27 cellular contexts compared by ENCODE assay signal in the genomic region with DNA sequence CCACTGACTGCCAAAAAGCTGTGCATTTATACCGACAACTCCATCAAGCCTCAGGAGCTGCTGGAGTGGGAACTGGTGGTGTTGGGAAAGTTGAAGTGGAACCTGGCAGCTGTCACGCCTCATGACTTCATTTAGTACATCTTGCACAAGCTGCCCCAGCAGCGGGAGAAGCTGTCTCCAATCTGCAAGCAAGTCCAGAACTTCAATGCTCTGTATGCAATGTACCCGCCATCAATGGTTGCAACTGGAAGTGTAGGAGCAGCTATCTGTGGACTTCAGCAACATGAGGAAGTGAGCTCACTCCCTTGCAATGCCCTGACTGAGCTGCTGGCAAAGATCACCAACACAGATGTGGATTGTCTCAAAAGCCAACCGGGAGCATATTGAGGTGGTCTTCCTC. TPM values are rescaled to one million over a fixed set of nuclear protein-coding genes. Genes with fewer than 3 reads are reported as not detected.
A peak's percentile ranks its signal among the peaks of the same experiment; 100 is the strongest.
DNase-seq lines count a peak whose midpoint lies in the region; ATAC-seq, FAIRE-seq and TF ChIP-seq lines count a peak whose summit lies in the region.
"Had no signal": no experiment of that assay in that cellular context is flagged by ENCODE, and none has a peak within 500 bp of the region (broad histone marks: within the 10 kb centered on the region; RNA-seq: fewer than 3 reads in every experiment).

A gene (minus strand): TSS at position 67 of the 400 bp plus-strand sequence. CDS start 13,947 bp downstream, outside the sequence.

- no peak within 1 kb of the TSS for H2AFZ ChIP-seq in Loucy (ENCODE audit: low read length)
- H2AFZ ChIP-seq in endothelial cell of umbilical vein (ENCODE audit: low read depth, low read length), result no peak within 1 kb of the TSS
- no peak within 1 kb of the TSS for H2AFZ ChIP-seq in osteoblast (ENCODE audit: low read length)
- H2AFZ ChIP-seq: hepatocyte, parathyroid adenoma had no signal

- H3F3A ChIP-seq in Loucy (ENCODE audit: low read depth), result no peaks in the 10 kb centered on the region

- H3K27ac ChIP-seq in endothelial cell of umbilical vein (ENCODE audit: insufficient read depth, low read depth, low read length) (no peak within 1 kb of the TSS), osteoblast (ENCODE audit: low read depth, low read length) (no peak within 1 kb of the TSS)
- H3K27ac ChIP-seq: hepatocyte, left ventricle myocardium inferior, parathyroid adenoma, Peyer's patch, SK-N-MC, vagina, WERI-Rb-1 had no signal

- dilution Hi-C loops in endothelial cell of umbilical vein (cut with MboI; ENCODE audit: extremely low pct_ligation_motif_present, low sequenced_read_pairs), result no loop called here

- no peaks in the 10 kb centered on the region for H3K79me2 ChIP-seq in Loucy (ENCODE audit: insufficient read depth, low read length)
- no peaks in the 10 kb centered on the region for H3K79me2 ChIP-seq in endothelial cell of umbilical vein (ENCODE audit: control insufficient read depth, insufficient read depth, low read length)
- H3K79me2 ChIP-seq in osteoblast (ENCODE audit: insufficient read depth, low read length), result no peaks in the 10 kb centered on the region
- H3K79me2 ChIP-seq: hepatocyte, parathyroid adenoma had no signal

- no peak for TF ChIP-seq CTCF in Loucy (conservative IDR thresholded peaks at IDR 0.05; ENCODE audit: low read length)
- no peak for TF ChIP-seq CTCF in endothelial cell of umbilical vein (IDR thresholded peaks at IDR 0.05; ENCODE audit: extremely low read depth in 1 of 2, insufficient read depth in 1 of 2, low read depth in 1 of 2, low read length in 2 of 2)
- TF ChIP-seq CTCF in osteoblast (IDR thresholded peaks at IDR 0.05; ENCODE audit: extremely low read depth, low read depth, low read length), result no peak

- H3K9me2 ChIP-seq in Loucy (replicated peaks; ENCODE audit: low read depth, low read length), result no peaks in the 10 kb centered on the region

- TF ChIP-seq POLR2A in endothelial cell of umbilical vein (IDR thresholded peaks at IDR 0.05; ENCODE audit: low read depth, low read length), result no peak

- H3K4me2 ChIP-seq in Loucy (ENCODE audit: low read depth, low read length, poor library complexity, severe bottlenecking) (peak within 1 kb of the TSS; percentile 13), endothelial cell of umbilical vein (ENCODE audit: insufficient read depth, low read length) (no peak within 1 kb of the TSS), osteoblast (ENCODE audit: insufficient read depth, low read length) (no peak within 1 kb of the TSS)
- H3K4me2 ChIP-seq: hepatocyte had no signal

- no peak within 1 kb of the TSS for H3K9ac ChIP-seq in Loucy (ENCODE audit: low read depth, low read length, poor library complexity, severe bottlenecking)
- no peak within 1 kb of the TSS for H3K9ac ChIP-seq in endothelial cell of umbilical vein (replicated peaks; ENCODE audit: extremely low read depth, insufficient read depth, low read length)
- H3K9ac ChIP-seq: parathyroid adenoma had no signal

- intact Hi-C loops in endothelial cell of umbilical vein (cut with micrococcal nuclease), result no loop called here

- POLR2A ChIA-PET in endothelial cell of umbilical vein (lab: Charles Lee), result no interaction called here

- no TSS peak for BruUV-seq in endothelial cell of umbilical vein (replicated peaks; lab: Mats Ljungman, UMichigan)

- no peaks in the 10 kb centered on the region for H3K9me1 ChIP-seq in endothelial cell of umbilical vein (replicated peaks; ENCODE audit: control insufficient read depth, extremely low read depth, insufficient read depth, low read length)

- FAIRE-seq in endothelial cell of umbilical vein (lab: Jason Lieb, UNC), result peak; percentile 8
- FAIRE-seq: endometrium, GM12892, HTR-8/SVneo had no signal

- H3K4me1 ChIP-seq in Loucy (ENCODE audit: insufficient read depth, low read length, poor library complexity, severe bottlenecking), result no peaks in the 10 kb centered on the region
- H3K4me1 ChIP-seq in endothelial cell of umbilical vein (ENCODE audit: control insufficient read depth, extremely low read depth, insufficient read depth, low read length), result no peaks in the 10 kb centered on the region
- no peaks in the 10 kb centered on the region for H3K4me1 ChIP-seq in osteoblast (ENCODE audit: insufficient read depth, low read length)
- H3K4me1 ChIP-seq: left ventricle myocardium inferior, parathyroid adenoma, Peyer's patch had no signal

- H3K4me3 ChIP-seq in Loucy (ENCODE audit: low read length, poor library complexity, severe bottlenecking) (no peak within 1 kb of the TSS), endothelial cell of umbilical vein (replicated peaks in 1 of 3; ENCODE audit: insufficient read depth in 1 of 3, low read depth in 1 of 3, low read length in 3 of 3) (no peak within 1 kb of the TSS), osteoblast (ENCODE audit: insufficient read depth, low read length) (no peak within 1 kb of the TSS)
- H3K4me3 ChIP-seq: hepatocyte, left ventricle myocardium inferior, SK-N-MC, vagina had no signal

- no peaks in the 10 kb centered on the region for H3K27me3 ChIP-seq in Loucy (ENCODE audit: insufficient read depth, low read length, poor library complexity, severe bottlenecking)
- H3K27me3 ChIP-seq in endothelial cell of umbilical vein (ENCODE audit: control insufficient read depth in 2 of 2, insufficient read depth in 2 of 2, low read length in 2 of 2), result no peaks in the 10 kb centered on the region
- H3K27me3 ChIP-seq in osteoblast (ENCODE audit: insufficient read depth, low read length), result no peaks in the 10 kb centered on the region
- H3K27me3 ChIP-seq: hepatocyte, Peyer's patch, vagina had no signal

- no peak for ATAC-seq in GM18867 (IDR thresholded peaks at IDR 0.05; ENCODE audit: unreplicated experiment)
- ATAC-seq in GM21786 (IDR thresholded peaks at IDR 0.05; ENCODE audit: unreplicated experiment), result no peak
- ATAC-seq: activated T-helper 17 cell treated with anti-CD3 and anti-CD28 coated beads, Interleukin-2, amount 50 U/mL, for 72 hours had no signal

- H3K36me3 ChIP-seq in Loucy (ENCODE audit: insufficient read depth, low read length) (no peaks in the 10 kb centered on the region), endothelial cell of umbilical vein (ENCODE audit: control insufficient read depth in 2 of 2, extremely low read depth in 1 of 2, insufficient read depth in 2 of 2, low read length in 2 of 2) (no peaks in the 10 kb centered on the region), osteoblast (ENCODE audit: insufficient read depth, low read length) (no peaks in the 10 kb centered on the region)
- H3K36me3 ChIP-seq: left ventricle myocardium inferior, Peyer's patch, vagina, WERI-Rb-1 had no signal

- DNase-seq in EL, result peak; percentile 4
- DNase-seq in endothelial cell of umbilical vein (ENCODE audit: low read depth, low spot score), result peak; percentile 27
- peak; percentile 9 for DNase-seq in osteoblast (ENCODE audit: insufficient read length, low spot score, missing footprints)
- DNase-seq in NCI-H345 treated with DMSO at 0.1 percent for 48 hours (lab: John Stamatoyannopoulos, UW; ENCODE audit: unreplicated experiment), result no peak
- DNase-seq: activated CD8-positive, alpha-beta memory T cell treated with anti-CD3 and anti-CD28 coated beads, Interleukin-2, amount 50 U/mL, for 4 hours; cortex of kidney; HFFc6; immature natural killer cell; left ventricle myocardium inferior; NCI-H1436 treated with DMSO at 0.1 percent for 48 hours; NCI-H524 treated with DMSO at 0.1 percent for 48 hours; nephron progenitor cell; Peyer's patch; substantia nigra; WERI-Rb-1 had no signal

- CTCF ChIA-PET in endothelial cell of umbilical vein (lab: Charles Lee), result interaction anchor here (0.6 to 1.5 kb wide), 4 partner anchors 9 to 208 kb away, joined by 3 to 4 read pairs (median 3); no protein-coding TSS in a partner anchor

- H3K9me3 ChIP-seq in Loucy (ENCODE audit: insufficient read depth, low read depth, low read length), result no peaks in the 10 kb centered on the region
- no peaks in the 10 kb centered on the region for H3K9me3 ChIP-seq in endothelial cell of umbilical vein (replicated peaks; ENCODE audit: control insufficient read depth, insufficient read depth, low read length)
- H3K9me3 ChIP-seq in osteoblast (ENCODE audit: low read depth, low read length), result no peaks in the 10 kb centered on the region
- H3K9me3 ChIP-seq: left ventricle myocardium inferior, Peyer's patch, vagina had no signal

- H4K20me1 ChIP-seq in Loucy (ENCODE audit: insufficient read depth, low read length, poor library complexity, severe bottlenecking) (no peaks in the 10 kb centered on the region), endothelial cell of umbilical vein (replicated peaks; ENCODE audit: control insufficient read depth, extremely low read depth, insufficient read depth, low read length) (no peaks in the 10 kb centered on the region), osteoblast (ENCODE audit: insufficient read depth, low read length) (no peaks in the 10 kb centered on the region)

TF ChIP-seq in endothelial cell of umbilical vein, 7 proteins besides CTCF, POLR2A, EP300 and RAD21:
- peak; percentile 29 for TF ChIP-seq FOS (IDR thresholded peaks at IDR 0.05; ENCODE audit: borderline replicate concordance, insufficient read depth, low read length)
- TF ChIP-seq MYC (IDR thresholded peaks at IDR 0.05; ENCODE audit: low read depth, low read length), result no peak
- peak; percentile 72 for TF ChIP-seq GATA2 (IDR thresholded peaks at IDR 0.05; ENCODE audit: insufficient read depth, insufficient read length, low read depth, low read length)
- no peak for TF ChIP-seq POLR2AphosphoS5 (IDR thresholded peaks at IDR 0.05; ENCODE audit: insufficient read depth, low read depth, low read length)

RNA-seq across cellular contexts. Expression of the gene that starts here (rescaled TPM):
- total RNA-seq in endothelial cell of umbilical vein, result not detected in 2 replicates
- not detected in 2 replicates for polyA plus RNA-seq in endothelial cell of umbilical vein
- polyA plus RNA-seq in endothelial cell of umbilical vein (2011; cell fraction: cytosol; rRNA removed), result not detected in 2 replicates
- polyA plus RNA-seq in endothelial cell of umbilical vein (2011; cell fraction: nucleus; rRNA removed), result not detected in 2 replicates
- not detected in 2 replicates for polyA plus RNA-seq in endothelial cell of umbilical vein (2012)
- not detected in 2 replicates for polyA minus RNA-seq in endothelial cell of umbilical vein
- not detected for polyA minus RNA-seq in endothelial cell of umbilical vein (2011; cell fraction: cytosol; rRNA and poly(A)+ RNA removed)
- polyA minus RNA-seq in endothelial cell of umbilical vein (2011; cell fraction: nucleus; rRNA and poly(A)+ RNA removed), result not detected in 2 replicates
- total RNA-seq in osteoblast, result not detected in 2 replicates
- total RNA-seq: activated T-helper 17 cell treated with anti-CD3 and anti-CD28 coated beads, Interleukin-2, amount 50 U/mL, for 72 hours; HFFc6; left ventricle myocardium inferior; mononuclear cell; Peyer's patch had no signal
- polyA plus RNA-seq: immature natural killer cell had no signal

Comparison
In these comparisons a context has a peak if more than half of its experiments do, and no peak if none do; other contexts are left out.
1. Peak in DNase-seq in endothelial cell of umbilical vein; RNA of the gene not detected or under 1 TPM.
2. Peak in DNase-seq in osteoblast; RNA of the gene not detected or under 1 TPM.